18 cellular contexts compared by ENCODE assay signal in the genomic region with DNA sequence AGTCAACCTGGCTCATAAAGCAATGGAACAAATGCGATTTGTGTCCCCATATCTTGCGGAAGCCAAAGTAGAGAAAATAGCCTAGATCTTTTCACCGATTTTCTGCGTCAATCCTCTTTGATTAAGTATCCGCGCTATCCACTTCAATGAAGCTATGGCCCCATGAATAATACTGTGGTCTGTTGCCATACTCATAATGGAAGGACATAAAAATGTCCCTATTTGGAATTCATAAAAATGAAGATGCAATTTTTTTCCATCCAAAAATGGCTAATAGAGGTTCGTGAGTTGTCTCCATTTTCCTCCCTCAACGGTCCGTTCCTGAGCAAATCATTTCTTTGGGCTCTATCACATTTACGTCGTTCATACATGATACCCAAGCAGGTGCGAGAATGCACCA. TPM values are rescaled to one million over a fixed set of nuclear protein-coding genes. Genes with fewer than 3 reads are reported as not detected.
DNase-seq lines count a peak whose midpoint lies in the region; ATAC-seq and TF ChIP-seq lines count a peak whose summit lies in the region.
"Had no signal": no experiment of that assay in that cellular context is flagged by ENCODE, and none has a peak within 500 bp of the region (broad histone marks: within the 10 kb centered on the region; RNA-seq: fewer than 3 reads in every experiment).

No MANE protein-coding gene starts in this region.

- peak overlapping the region; percentile 88 for H3K27ac ChIP-seq in RWPE1
- H3K27ac ChIP-seq in epithelial cell of prostate, result peak overlapping the region; percentile 88
- H3K27ac ChIP-seq: GM23248, KMS-11 had no signal

- peaks cover 8% of the 10 kb centered on the region for H3K27me3 Mint-ChIP-seq in activated CD8-positive, alpha-beta memory T cell treated with anti-CD3 and anti-CD28 coated beads, Interleukin-2, amount 10 ng/mL, durations not matched to agents 7 days and 5 days
- no peaks in the 10 kb centered on the region for H3K27me3 Mint-ChIP-seq in type B pancreatic cell

- H3K4me1 Mint-ChIP-seq in activated CD8-positive, alpha-beta memory T cell treated with anti-CD3 and anti-CD28 coated beads, Interleukin-2, amount 10 ng/mL, durations not matched to agents 7 days and 5 days, result peaks cover 26% of the 10 kb centered on the region
- peaks cover 10% of the 10 kb centered on the region for H3K4me1 Mint-ChIP-seq in type B pancreatic cell (ENCODE audit: unreplicated experiment)
- H3K4me1 Mint-ChIP-seq: B cell had no signal

- no peaks in the 10 kb centered on the region for H3K9me3 Mint-ChIP-seq in activated CD8-positive, alpha-beta memory T cell treated with anti-CD3 and anti-CD28 coated beads, Interleukin-2, amount 10 ng/mL, durations not matched to agents 7 days and 5 days (ENCODE audit: low read depth)
- peaks cover 13% of the 10 kb centered on the region for H3K9me3 Mint-ChIP-seq in type B pancreatic cell
- H3K9me3 Mint-ChIP-seq: CD4-positive, alpha-beta T cell had no signal

- peak overlapping the region; percentile 15 for H3K27ac Mint-ChIP-seq in activated CD8-positive, alpha-beta memory T cell treated with anti-CD3 and anti-CD28 coated beads, Interleukin-2, amount 10 ng/mL, durations not matched to agents 7 days and 5 days
- H3K27ac Mint-ChIP-seq in type B pancreatic cell, result peak overlapping the region; percentile 93
- H3K27ac Mint-ChIP-seq: B cell had no signal

- CTCF ChIA-PET in activated CD8-positive, alpha-beta memory T cell treated with anti-CD3 and anti-CD28 coated beads, Interleukin-2, amount 10 ng/mL, durations not matched to agents 7 days and 5 days (lab: Charles Lee), result no interaction called here
- CTCF ChIA-PET in RWPE1 (lab: Yijun Ruan, JAX), result no interaction called here

- no peak overlapping the region for H3K4me3 Mint-ChIP-seq in activated CD8-positive, alpha-beta memory T cell treated with anti-CD3 and anti-CD28 coated beads, Interleukin-2, amount 10 ng/mL, durations not matched to agents 7 days and 5 days
- H3K4me3 Mint-ChIP-seq in type B pancreatic cell, result no peak overlapping the region
- H3K4me3 Mint-ChIP-seq: B cell; CD4-positive, alpha-beta T cell had no signal

- ATAC-seq in activated CD8-positive, alpha-beta memory T cell treated with anti-CD3 and anti-CD28 coated beads, Interleukin-2, amount 10 ng/mL, durations not matched to agents 7 days and 5 days, result no peak
- no peak for ATAC-seq in stimulated activated naive CD8-positive, alpha-beta T cell treated with anti-CD3 and anti-CD28 coated beads, Interleukin-15, Interleukin-2, amounts not matched to agents 100 U/mL and 50 U/mL, for 24 hours
- no peak for ATAC-seq in HG03565 (IDR thresholded peaks at IDR 0.05; ENCODE audit: unreplicated experiment)
- ATAC-seq: PC-3 had no signal

- POLR2A ChIA-PET in RWPE1 (lab: Yijun Ruan, JAX; ENCODE audit: low non-redundant PET), result no interaction called here

- no peak for TF ChIP-seq CTCF in RWPE1 (conservative IDR thresholded peaks at IDR 0.05; ENCODE audit: low read depth)
- TF ChIP-seq CTCF in type B pancreatic cell (conservative IDR thresholded peaks at IDR 0.05), result no peak

- no peak for DNase-seq in activated CD8-positive, alpha-beta memory T cell treated with anti-CD3 and anti-CD28 coated beads, Interleukin-2, amount 10 ng/mL, durations not matched to agents 7 days and 5 days
- no peak for DNase-seq in activated CD8-positive, alpha-beta memory T cell treated with anti-CD3 and anti-CD28 coated beads, Interleukin-2, amount 50 U/mL, for 48 hours
- no peak for DNase-seq in RWPE1 (ENCODE audit: low spot score)
- DNase-seq in epithelial cell of prostate (ENCODE audit: low read depth, low spot score), result no peak
- DNase-seq in type B pancreatic cell (ENCODE audit: extremely low spot score, unreplicated experiment), result no peak
- no peak for DNase-seq in stimulated activated naive CD8-positive, alpha-beta T cell treated with anti-CD3 and anti-CD28 coated beads, Interleukin-15, Interleukin-2, amounts not matched to agents 100 U/mL and 50 U/mL, for 24 hours
- DNase-seq: DMS153, GF-D8, NCI-H1417 treated with DMSO at 0.1 percent for 48 hours, NCI-H187 treated with DMSO at 0.1 percent for 48 hours, NCI-H226, NCI-H524, PC-3 had no signal

- H3K36me3 Mint-ChIP-seq in activated CD8-positive, alpha-beta memory T cell treated with anti-CD3 and anti-CD28 coated beads, Interleukin-2, amount 10 ng/mL, durations not matched to agents 7 days and 5 days, result peaks cover 7% of the 10 kb centered on the region
- peaks cover 3% of the 10 kb centered on the region for H3K36me3 Mint-ChIP-seq in type B pancreatic cell

RNA-seq across cellular contexts. Expression of a gene that starts 25.4 kb away (rescaled TPM):
- 10 to 100 TPM in 1 of 2 experiments, 1 to 10 TPM in 1; 8.6 to 11.0 TPM for total RNA-seq in activated CD8-positive, alpha-beta memory T cell treated with anti-CD3 and anti-CD28 coated beads, Interleukin-2, amount 10 ng/mL, durations not matched to agents 7 days and 5 days
- total RNA-seq in type B pancreatic cell (ENCODE audit: low replicate concordance), result 13.9 and 17.0 TPM in 2 replicates
